In the genomic region with DNA sequence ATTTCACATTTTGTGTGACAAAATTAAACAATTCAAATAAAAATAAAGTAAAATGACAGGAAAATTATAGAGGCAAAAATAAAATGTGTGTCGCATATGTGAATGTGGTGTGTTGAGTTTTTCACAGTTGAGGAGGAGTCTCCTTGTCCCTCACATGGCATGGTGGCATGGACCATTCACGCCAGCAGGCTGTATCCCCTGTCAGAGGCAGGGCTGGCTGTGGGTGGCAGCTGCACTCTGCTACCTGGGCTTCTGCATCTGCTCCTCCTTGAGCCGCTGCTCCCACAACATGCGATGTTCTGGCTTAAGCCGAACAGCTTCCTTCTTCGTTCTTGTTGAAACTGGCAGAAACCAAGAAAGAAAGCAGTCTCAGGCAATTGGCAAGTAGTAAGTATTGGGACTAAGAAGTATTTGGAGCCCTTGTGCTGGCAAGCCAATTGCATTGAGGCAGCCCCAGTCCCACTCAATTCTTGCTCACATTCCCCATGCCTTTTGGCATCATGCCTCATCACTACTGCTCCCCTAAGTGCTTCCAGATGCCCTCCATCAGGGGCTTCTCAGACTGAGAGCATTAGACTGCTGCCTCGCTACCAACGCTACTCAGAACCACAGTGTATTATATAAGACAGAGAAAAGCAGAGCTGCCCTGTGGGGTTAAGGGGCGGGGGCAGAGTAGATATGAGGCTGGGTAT, we compare ENCODE assay signal across 16 cellular contexts.
DNase-seq lines count a peak whose midpoint lies in the region; ATAC-seq, FAIRE-seq and TF ChIP-seq lines count a peak whose summit lies in the region.
"Had no signal": no experiment of that assay in that cellular context is flagged by ENCODE, and none has a peak within 500 bp of the region (broad histone marks: within the 10 kb centered on the region; RNA-seq: fewer than 3 reads in every experiment).

No MANE protein-coding gene starts in this region.

- H3K9me3 ChIP-seq in body of pancreas (no peaks in the 10 kb centered on the region), kidney (ENCODE audit: control insufficient read depth in 1 of 2, low read length in 2 of 2) (no peaks in the 10 kb centered on the region)
- H3K9me3 ChIP-seq: esophagus muscularis mucosa had no signal

- no peak for TF ChIP-seq POLR2A in body of pancreas (IDR thresholded peaks at IDR 0.05)

- FAIRE-seq in kidney (lab: Jason Lieb, UNC) = no peak
- FAIRE-seq: GM12891 had no signal

- 87 to 95% methylated on average over 7 to 9 of the region's 9 CpGs for WGBS in body of pancreas, 2 donors

- TF ChIP-seq CTCF in AG04449 (IDR thresholded peaks at IDR 0.05; ENCODE audit: insufficient read depth, low read length, missing control alignments) = no peak
- no peak for TF ChIP-seq CTCF in body of pancreas (IDR thresholded peaks at IDR 0.05)
- TF ChIP-seq CTCF in kidney (IDR thresholded peaks at IDR 0.05; ENCODE audit: borderline replicate concordance, extremely low read depth, insufficient read depth) = no peak

- CTCF ChIA-PET in AG04449 (lab: Yijun Ruan, JAX) = interaction anchor here (0.6 to 6.8 kb wide), 32 partner anchors 8 to 449 kb away, joined by 3 to 209 read pairs (median 6); partner anchors contain the start of gene MYO1B

- POLR2A ChIA-PET in AG04449 (lab: Yijun Ruan, JAX) = no interaction called here

- intact Hi-C loops in body of pancreas (cut with DNase I) = loop anchor here (5.0 kb wide), 2 partner anchors 268 to 333 kb away; no protein-coding TSS in a partner anchor
- intact Hi-C loops in kidney (cut with DNase I) = loop anchor here (5.0 to 10.0 kb wide), 2 partner anchors 265 to 333 kb away; no protein-coding TSS in a partner anchor

- no peaks in the 10 kb centered on the region for H3K36me3 ChIP-seq in body of pancreas (replicated peaks in 1 of 2; ENCODE audit: insufficient read depth in 1 of 2, low read depth in 2 of 2)
- H3K36me3 ChIP-seq in kidney (ENCODE audit: control insufficient read depth in 1 of 2, insufficient read depth in 2 of 2, low read length in 2 of 2) = no peaks in the 10 kb centered on the region
- H3K36me3 ChIP-seq: esophagus muscularis mucosa had no signal

- H3K4me1 ChIP-seq in body of pancreas = peaks cover 39% of the 10 kb centered on the region
- H3K4me1 ChIP-seq in kidney (ENCODE audit: control insufficient read depth in 1 of 2, insufficient read depth in 1 of 2, low read depth in 1 of 2, low read length in 2 of 2) = peaks cover 9 to 10% of the 10 kb centered on the region in 2 donors

- DNase-seq in AG04449 (ENCODE audit: low read depth, low spot score) (peak; percentile 57), EL (peak; percentile 45), body of pancreas (no peak), kidney (no peak), glomerular visceral epithelial cell (ENCODE audit: extremely low spot score) (no peak), GDM1 (lab: John Stamatoyannopoulos, UW) (no peak)
- no peak for DNase-seq in activated CD4-positive, alpha-beta T cell treated with anti-CD3 and anti-CD28 coated beads for 4 hours
- no peak for DNase-seq in stimulated activated CD4-positive, alpha-beta T cell treated with anti-CD3 and anti-CD28 coated beads, Interleukin-2, amount 100 ng/mL, for 24 hours
- DNase-seq: activated CD4-positive, alpha-beta T cell treated with anti-CD3 and anti-CD28 coated beads, Interleukin-2, amount 50 U/mL, for 48 hours; activated T-cell treated with anti-CD3 and anti-CD28 coated beads, Interleukin-2, amount 50 U/mL, for 72 hours; C1 segment of cervical spinal cord; cortex of kidney; DMS79 treated with DMSO at 0.1 percent for 48 hours; MM.1S had no signal

- peak; percentile 15 for ATAC-seq in body of pancreas
- ATAC-seq: activated T-cell treated with anti-CD3 and anti-CD28 coated beads, Interleukin-2, amount 50 U/mL, for 72 hours had no signal

- no peaks in the 10 kb centered on the region for H3K27me3 ChIP-seq in body of pancreas
- H3K27me3 ChIP-seq: esophagus muscularis mucosa had no signal

- no peak overlapping the region for H3K9ac ChIP-seq in kidney (ENCODE audit: low read length in 2 of 2)

- H3K27ac ChIP-seq in body of pancreas (peak overlapping the region in 3 of 4 donors; percentile 21 to 56 (median 37)), kidney (ENCODE audit: low read depth in 2 of 2, low read length in 2 of 2) (peak overlapping the region; percentile 54 to 55)
- H3K27ac ChIP-seq: esophagus muscularis mucosa had no signal

- H3K4me3 ChIP-seq in AG04449 (ENCODE audit: low read depth, low read length) (no peak overlapping the region; the same call in 1 of the 2 replicates), body of pancreas (no peak overlapping the region), kidney (ENCODE audit: low read length in 2 of 2) (no peak overlapping the region)
- H3K4me3 ChIP-seq: esophagus muscularis mucosa had no signal

Comparison
In these comparisons a context has a peak if more than half of its experiments do, and no peak if none do; other contexts are left out.
1. DNase-seq: peak in AG04449 (single experiment) and EL (single experiment); none in body of pancreas (0 of 4), kidney (single experiment), activated CD4-positive, alpha-beta T cell treated with anti-CD3 and anti-CD28 coated beads for 4 hours (0 of 2), glomerular visceral epithelial cell (single experiment), GDM1 (single experiment) and stimulated activated CD4-positive, alpha-beta T cell treated with anti-CD3 and anti-CD28 coated beads, Interleukin-2, amount 100 ng/mL, for 24 hours (0 of 2).